24 cellular contexts compared by ENCODE assay signal in genomic region chr5:7068156-7068555, GRCh38.
"Had no signal": no experiment of that assay in that cellular context is flagged by ENCODE, and none has a peak within 500 bp of the region (broad histone marks: within the 10 kb centered on the region; RNA-seq: fewer than 3 reads in every experiment).

No MANE protein-coding gene starts in this region.

- H3K9me3 ChIP-seq: neutrophil, psoas muscle, stomach, thoracic aorta, thyroid gland, tibial nerve, upper lobe of left lung, vagina had no signal

- H3K9ac ChIP-seq: neural progenitor cell, parathyroid adenoma had no signal

- H3K79me2 ChIP-seq: parathyroid adenoma had no signal

- ATAC-seq: naive thymus-derived CD4-positive, alpha-beta T cell; natural killer cell; psoas muscle; right cardiac atrium; sciatic nerve; stimulated activated effector memory CD8-positive, alpha-beta T cell treated with anti-CD3 and anti-CD28 coated beads, Interleukin-12 subunit alpha, Interleukin-12 subunit beta, amount 100 ng/mL, for 72 hours had no signal

- H3K4me2 ChIP-seq: neural progenitor cell had no signal

- DNase-seq: naive thymus-derived CD4-positive, alpha-beta T cell; natural killer cell; nucleus accumbens; psoas muscle; right cardiac atrium; stimulated activated CD4-positive, alpha-beta T cell treated with anti-CD3 and anti-CD28 coated beads, Interleukin-15, amount 100 ng/mL, for 24 hours; stimulated activated CD4-positive, alpha-beta T cell treated with anti-CD3 and anti-CD28 coated beads, Interleukin-2, amount 100 ng/mL, for 24 hours; stimulated activated CD4-positive, alpha-beta T cell treated with anti-CD3 and anti-CD28 coated beads, Interleukin-2, amount 100 ng/mL, for 48 hours; stimulated activated CD4-positive, alpha-beta T cell treated with anti-CD3 and anti-CD28 coated beads, Interleukin-4, amount 100 ng/mL, for 24 hours; stimulated activated naive B cell treated with anti-CD40 and anti-IgM and Interleukin-4, amounts not matched to agents 10 μg/mL and 1 μg/mL and 100 μg/mL, for 72 hours; stimulated activated naive CD4-positive, alpha-beta T cell treated with Interleukin-2 at 50 U/mL for 16 hours; stomach; thyroid gland; trophoblast cell had no signal

- H3K27me3 ChIP-seq: neural progenitor cell, neutrophil, stomach, thyroid gland, tibial nerve, upper lobe of left lung, vagina had no signal

- H3K4me3 ChIP-seq: neural progenitor cell, psoas muscle, skin epidermis, stomach, thoracic aorta, thyroid gland, tibial nerve, upper lobe of left lung, vagina had no signal

- H3K27ac ChIP-seq: neural progenitor cell, neutrophil, parathyroid adenoma, psoas muscle, skin epidermis, stomach, thoracic aorta, thyroid gland, tibial nerve, upper lobe of left lung, vagina had no signal

- H3K4me1 ChIP-seq: neural progenitor cell, parathyroid adenoma, psoas muscle, stomach, thyroid gland, tibial nerve, upper lobe of left lung, vagina had no signal

- H2AFZ ChIP-seq: neural progenitor cell, parathyroid adenoma had no signal

- H3K36me3 ChIP-seq: neural progenitor cell, neutrophil, stomach, thoracic aorta, thyroid gland, tibial nerve, upper lobe of left lung, vagina had no signal
